9 cellular contexts compared by ENCODE assay signal in the genomic region with DNA sequence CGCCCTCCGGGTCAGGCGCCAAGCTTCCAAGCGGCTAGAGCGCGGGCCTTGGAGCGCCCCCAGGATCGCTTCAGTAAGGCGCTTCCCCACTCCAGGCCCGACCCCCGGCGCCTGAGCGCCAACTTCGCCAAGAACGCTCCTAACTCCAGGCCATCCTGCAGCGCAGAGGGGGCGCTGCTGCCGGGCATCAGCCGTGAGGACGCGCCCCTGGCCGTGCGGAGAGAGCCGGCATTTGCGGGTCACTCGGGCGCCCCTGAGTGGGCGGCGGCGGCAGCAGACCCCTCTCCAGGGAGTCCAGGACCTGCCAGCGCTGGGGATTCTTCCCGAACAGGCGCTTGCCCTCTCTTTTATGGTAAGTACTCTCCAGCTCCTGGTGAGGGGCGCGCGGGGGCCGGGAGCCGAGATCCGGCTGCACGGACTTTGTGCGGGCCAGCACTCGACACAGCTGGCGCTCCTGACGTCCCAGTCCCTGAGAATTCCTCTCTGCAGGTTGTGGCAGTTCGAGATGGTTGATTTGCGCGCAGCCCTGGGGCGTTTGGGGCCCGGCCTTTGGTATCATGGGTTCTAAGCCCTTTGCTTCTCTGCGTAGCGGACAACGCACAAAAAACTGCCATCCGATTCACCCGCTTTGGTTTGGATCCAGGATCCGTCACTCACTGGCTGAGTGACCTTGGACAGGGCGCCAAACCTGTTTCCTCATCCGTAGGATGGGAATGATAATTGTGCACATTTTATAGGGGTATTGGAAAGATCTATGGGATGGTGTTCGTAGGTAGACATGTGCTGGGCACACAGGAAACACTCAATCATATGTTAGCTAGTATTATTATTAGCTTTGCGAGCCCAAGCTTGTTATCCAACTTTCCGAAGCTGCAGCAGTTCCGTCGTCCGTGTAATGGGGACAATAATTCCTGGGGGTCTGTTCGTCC. TPM values are rescaled to one million over a fixed set of nuclear protein-coding genes. Genes with fewer than 3 reads are reported as not detected.
A peak's percentile ranks its signal among the peaks of the same experiment; 100 is the strongest.
DNase-seq lines count a peak whose midpoint lies in the region; ATAC-seq and TF ChIP-seq lines count a peak whose summit lies in the region.
"Had no signal": no experiment of that assay in that cellular context is flagged by ENCODE, and none has a peak within 500 bp of the region (broad histone marks: within the 10 kb centered on the region; RNA-seq: fewer than 3 reads in every experiment).

No MANE protein-coding gene starts in this region.

- H3K27ac Mint-ChIP-seq in activated naive CD8-positive, alpha-beta T cell = no peak overlapping the region
- no peak overlapping the region for H3K27ac Mint-ChIP-seq in immature natural killer cell

- peak overlapping the region; percentile 82 for H3K4me3 Mint-ChIP-seq in activated naive CD8-positive, alpha-beta T cell
- peak overlapping the region in 4 of 5 donors; percentile 1 to 77 (median 34) for H3K4me3 Mint-ChIP-seq in immature natural killer cell

- H3K27me3 Mint-ChIP-seq in activated naive CD8-positive, alpha-beta T cell = peaks cover 38% of the 10 kb centered on the region
- peaks cover 15 to 28% (median 20%) of the 10 kb centered on the region in 3 donors for H3K27me3 Mint-ChIP-seq in immature natural killer cell (ENCODE audit: low read depth in 3 of 3)

- H3K27me3 ChIP-seq in suprapubic skin = peaks cover 66% of the 10 kb centered on the region

- H3K27ac ChIP-seq in suprapubic skin = no peak overlapping the region

- peak overlapping the region; percentile 51 for H3K4me3 ChIP-seq in suprapubic skin

- WGBS in suprapubic skin = 2% methylated on average over 22 of the region's 64 CpGs

- H3K36me3 ChIP-seq in suprapubic skin = no peaks in the 10 kb centered on the region

- peak; percentile 47 for DNase-seq in NCI-H748 (lab: John Stamatoyannopoulos, UW; ENCODE audit: unreplicated experiment)
- no peak for DNase-seq in NCI-H748 treated with DMSO at 0.1 percent for 48 hours (lab: John Stamatoyannopoulos, UW)
- DNase-seq in immature natural killer cell = no peak
- no peak for DNase-seq in suprapubic skin (ENCODE audit: low spot score in 2 of 2)
- no peak for DNase-seq in activated CD4-positive, alpha-beta T cell treated with anti-CD3 and anti-CD28 coated beads, Interleukin-2, amount 50 U/mL, for 4 hours

- no peak for TF ChIP-seq POLR2A in suprapubic skin (IDR thresholded peaks at IDR 0.05)

- no peaks in the 10 kb centered on the region for H3K36me3 Mint-ChIP-seq in activated naive CD8-positive, alpha-beta T cell
- H3K36me3 Mint-ChIP-seq in immature natural killer cell = peaks cover 0 to 4% (median 0%) of the 10 kb centered on the region in 3 donors

- no peak for TF ChIP-seq EP300 in suprapubic skin (IDR thresholded peaks at IDR 0.05)

- no peaks in the 10 kb centered on the region for H3K9me3 ChIP-seq in suprapubic skin

- TF ChIP-seq CTCF in suprapubic skin (IDR thresholded peaks at IDR 0.05) = no peak

- H3K4me1 Mint-ChIP-seq in activated naive CD8-positive, alpha-beta T cell (ENCODE audit: low read depth) = peaks cover 6% of the 10 kb centered on the region
- H3K4me1 Mint-ChIP-seq in immature natural killer cell = peaks cover 13 to 22% of the 10 kb centered on the region in 2 donors

- no peak for ATAC-seq in GM21447 (IDR thresholded peaks at IDR 0.05; ENCODE audit: unreplicated experiment)
- ATAC-seq in GM18520 (IDR thresholded peaks at IDR 0.05; ENCODE audit: unreplicated experiment) = no peak

- H3K9me3 Mint-ChIP-seq in activated naive CD8-positive, alpha-beta T cell (ENCODE audit: low read depth) = no peaks in the 10 kb centered on the region
- no peaks in the 10 kb centered on the region for H3K9me3 Mint-ChIP-seq in immature natural killer cell

- peaks cover 26% of the 10 kb centered on the region for H3K4me1 ChIP-seq in suprapubic skin

RNA-seq across cellular contexts. Expression of gene SPSB4, which starts 0.8 kb away (rescaled TPM):
- not detected for polyA plus RNA-seq in immature natural killer cell
- total RNA-seq in suprapubic skin = under 1 TPM in 2 of 4 donors, not detected in 2; 0.51 to 0.81 TPM
- total RNA-seq: RPMI7951 had no signal
